Comparison of ENCODE assay signal across 12 cellular contexts in genomic region chr4:183185018-183185417, GRCh38.
DNase-seq lines count a peak whose midpoint lies in the region; ATAC-seq and TF ChIP-seq lines count a peak whose summit lies in the region.
"Had no signal": no experiment of that assay in that cellular context is flagged by ENCODE, and none has a peak within 500 bp of the region (broad histone marks: within the 10 kb centered on the region; RNA-seq: fewer than 3 reads in every experiment).

No MANE protein-coding gene starts in this region.

- peaks cover 23% of the 10 kb centered on the region for H3K27me3 Mint-ChIP-seq in activated CD4-positive, alpha-beta T cell treated with anti-CD3 and anti-CD28 coated beads for 36 hours
- H3K27me3 Mint-ChIP-seq in H9 (ENCODE audit: low read depth), result no peaks in the 10 kb centered on the region; the same call in 1 of the 2 replicates
- no peaks in the 10 kb centered on the region for H3K27me3 Mint-ChIP-seq in endodermal cell (ENCODE audit: insufficient read depth)

- peaks cover 18% of the 10 kb centered on the region for H3K4me1 ChIP-seq in H9 (ENCODE audit: insufficient read depth, low read length)
- H3K4me1 ChIP-seq in endodermal cell (ENCODE audit: control insufficient read depth, insufficient read depth, low read length), result peaks cover 23% of the 10 kb centered on the region
- H3K4me1 ChIP-seq: parathyroid adenoma had no signal

- no peak for TF ChIP-seq CTCF in H9 (conservative IDR thresholded peaks at IDR 0.05)
- no peak for TF ChIP-seq CTCF in NB4 (IDR thresholded peaks at IDR 0.05; ENCODE audit: low read depth, low read length)
- no peak for TF ChIP-seq CTCF in endodermal cell (conservative IDR thresholded peaks at IDR 0.05)

- peaks cover 18% of the 10 kb centered on the region for H3K79me2 ChIP-seq in H9 (ENCODE audit: insufficient read depth, low read length)
- H3K79me2 ChIP-seq: parathyroid adenoma had no signal

- no peak overlapping the region for H2BK15ac ChIP-seq in H9 (ENCODE audit: low read depth, low read length)

- H3K4me3 Mint-ChIP-seq in activated CD4-positive, alpha-beta T cell treated with anti-CD3 and anti-CD28 coated beads for 36 hours, result no peak overlapping the region
- H3K4me3 Mint-ChIP-seq in H9 (no peak overlapping the region), endodermal cell (no peak overlapping the region)

- peaks cover 16% of the 10 kb centered on the region for H3K36me3 ChIP-seq in endodermal cell (ENCODE audit: control insufficient read depth, insufficient read depth, low read length)

- no peak overlapping the region for H2AK5ac ChIP-seq in H9 (ENCODE audit: insufficient read length, low read length)

- no peak overlapping the region for H4K5ac ChIP-seq in H9 (ENCODE audit: insufficient read length, low read depth, low read length)

- peak; percentile 71 for ATAC-seq in activated CD4-positive, alpha-beta T cell treated with anti-CD3 and anti-CD28 coated beads for 36 hours
- no peak for ATAC-seq in HG03196 (IDR thresholded peaks at IDR 0.05; ENCODE audit: unreplicated experiment)

- no peaks in the 10 kb centered on the region for H4K20me1 ChIP-seq in H9 (ENCODE audit: control insufficient read depth, insufficient read depth, insufficient read length)

- peak overlapping the region; percentile 96 for H3T11ph ChIP-seq in H9 (ENCODE audit: low read length)

- H3K4me3 ChIP-seq in NB4 (ENCODE audit: low read depth, low read length), result no peak overlapping the region
- H3K4me3 ChIP-seq in endodermal cell (ENCODE audit: low read length), result no peak overlapping the region

- peak; percentile 24 for DNase-seq in activated CD4-positive, alpha-beta T cell treated with anti-CD3 and anti-CD28 coated beads for 36 hours
- DNase-seq in activated CD4-positive, alpha-beta T cell treated with anti-CD3 and anti-CD28 coated beads, Interleukin-2, amount 50 U/mL, for 1 hour, result no peak
- no peak for DNase-seq in H9
- DNase-seq in NB4 (ENCODE audit: low read depth), result peak; percentile 67
- no peak for DNase-seq in endodermal cell
- no peak for DNase-seq in nucleus accumbens (lab: John Stamatoyannopoulos, UW)
- DNase-seq in activated effector memory CD4-positive, alpha-beta T cell treated with Interleukin-2 at 50 U/mL for 16 hours, result no peak
- DNase-seq: 8988T, Caco-2, NCI-H1694 treated with DMSO at 0.1 percent for 48 hours had no signal

- TF ChIP-seq POLR2A in NB4 (IDR thresholded peaks at IDR 0.05; ENCODE audit: extremely low read depth, insufficient read length), result no peak

- peak overlapping the region; percentile 56; the same call in 1 of the 2 replicates for H3K14ac ChIP-seq in H9 (ENCODE audit: insufficient read depth, low read length)

- H2BK12ac ChIP-seq in H9 (ENCODE audit: insufficient read length, low read depth, low read length), result no peak overlapping the region

- no peak overlapping the region for H3K18ac ChIP-seq in H9 (ENCODE audit: insufficient read length, low read depth, low read length)

- POLR2A ChIA-PET in activated CD4-positive, alpha-beta T cell treated with anti-CD3 and anti-CD28 coated beads for 36 hours (lab: Charles Lee), result no interaction called here

- CTCF ChIA-PET in activated CD4-positive, alpha-beta T cell treated with anti-CD3 and anti-CD28 coated beads for 36 hours (lab: Charles Lee), result no interaction called here

- no peak overlapping the region for H2BK5ac ChIP-seq in H9 (ENCODE audit: insufficient read length, low read length)

- H3K9me3 ChIP-seq in H9 (ENCODE audit: control insufficient read depth, low read depth, low read length) (no peaks in the 10 kb centered on the region), endodermal cell (ENCODE audit: control insufficient read depth, low read length) (peaks cover 8% of the 10 kb centered on the region)
- H3K9me3 ChIP-seq: Caco-2 had no signal

- peaks cover 2% of the 10 kb centered on the region for H3K36me3 Mint-ChIP-seq in activated CD4-positive, alpha-beta T cell treated with anti-CD3 and anti-CD28 coated beads for 36 hours (ENCODE audit: low read depth)
- H3K36me3 Mint-ChIP-seq in H9 (ENCODE audit: insufficient read depth in 1 of 3, low read depth in 3 of 3) (peaks cover 12 to 20% (median 12%) of the 10 kb centered on the region in 3 experiments), endodermal cell (ENCODE audit: low read depth) (peaks cover 13% of the 10 kb centered on the region)

- H3K23ac ChIP-seq in H9 (ENCODE audit: insufficient read length, low read depth, low read length), result no peak overlapping the region

- H3K27me3 ChIP-seq in H9 (ENCODE audit: insufficient read depth, low read length), result no peaks in the 10 kb centered on the region
- H3K27me3 ChIP-seq in endodermal cell (ENCODE audit: control insufficient read depth, insufficient read depth, low read length, poor library complexity, severe bottlenecking), result no peaks in the 10 kb centered on the region

- no peak overlapping the region for H4K91ac ChIP-seq in H9 (ENCODE audit: insufficient read length, low read depth, low read length)

- H2BK120ac ChIP-seq in H9 (ENCODE audit: low read depth, low read length, poor library complexity, severe bottlenecking), result no peak overlapping the region

- no peak overlapping the region for H3K56ac ChIP-seq in H9 (ENCODE audit: insufficient read length, low read depth, low read length)

- H3K4me2 ChIP-seq in H9 (ENCODE audit: insufficient read depth, insufficient read length, low read length), result no peak overlapping the region

- no peak overlapping the region for H2BK20ac ChIP-seq in H9 (ENCODE audit: low read depth, low read length, poor library complexity, severe bottlenecking)

- peaks cover 18% of the 10 kb centered on the region for H3K4me1 Mint-ChIP-seq in activated CD4-positive, alpha-beta T cell treated with anti-CD3 and anti-CD28 coated beads for 36 hours
- H3K4me1 Mint-ChIP-seq in H9 (peaks cover 68 to 69% of the 10 kb centered on the region in 2 experiments), endodermal cell (peaks cover 61% of the 10 kb centered on the region)

- H3K27ac ChIP-seq in H9 (ENCODE audit: insufficient read length, low read depth, low read length) (no peak overlapping the region), endodermal cell (ENCODE audit: low read depth, low read length) (no peak overlapping the region)
- H3K27ac ChIP-seq: parathyroid adenoma had no signal

- no peaks in the 10 kb centered on the region for H3K79me1 ChIP-seq in H9 (ENCODE audit: insufficient read depth, low read depth, low read length, poor library complexity, severe bottlenecking)

- no CpG with 5 or more reads among the region's 5 CpGs for WGBS in H9 (ENCODE audit: extremely low coverage, insufficient read length, low lambda C conversion rate)
- 87 to 95% methylated on average over 5 of the region's 5 CpGs for WGBS in endodermal cell (ENCODE audit: insufficient coverage in 1 of 2, insufficient read length in 1 of 2), 2 experiments

- H2AFZ ChIP-seq in H9 (ENCODE audit: low read length), result no peak overlapping the region
- H2AFZ ChIP-seq: parathyroid adenoma had no signal

- peaks cover 5% of the 10 kb centered on the region for H3K9me3 Mint-ChIP-seq in activated CD4-positive, alpha-beta T cell treated with anti-CD3 and anti-CD28 coated beads for 36 hours (ENCODE audit: low read depth)
- H3K9me3 Mint-ChIP-seq in H9 (peaks cover 5% of the 10 kb centered on the region in 2 experiments; a peak in 3 of 5 replicates), endodermal cell (peaks cover 1% of the 10 kb centered on the region)

- H3K27ac Mint-ChIP-seq in activated CD4-positive, alpha-beta T cell treated with anti-CD3 and anti-CD28 coated beads for 36 hours, result no peak overlapping the region
- H3K27ac Mint-ChIP-seq in H9 (peak overlapping the region in 1 of 3 experiments; percentile 57; a peak in 1 of 7 replicates), endodermal cell (peak overlapping the region; percentile 66)

- H3K9ac ChIP-seq in H9 (ENCODE audit: extremely low read depth, insufficient read length, low read length), result no peak overlapping the region
- H3K9ac ChIP-seq in endodermal cell (ENCODE audit: extremely low read depth, low read length, poor library complexity, severe bottlenecking), result no peak overlapping the region
- H3K9ac ChIP-seq: parathyroid adenoma had no signal

- intact Hi-C loops in activated CD4-positive, alpha-beta T cell treated with anti-CD3 and anti-CD28 coated beads for 36 hours (cut with DNase I, micrococcal nuclease), result no loop called here

- H3K23me2 ChIP-seq in H9 (ENCODE audit: insufficient read length, low read depth, low read length, poor library complexity, severe bottlenecking), result peaks cover 4% of the 10 kb centered on the region

- no peak overlapping the region for H3K4ac ChIP-seq in H9 (ENCODE audit: low read depth, low read length)

- H4K8ac ChIP-seq in H9 (replicated peaks; ENCODE audit: insufficient read length, low read depth, low read length), result no peak overlapping the region

Comparison
In these comparisons a context has a peak if more than half of its experiments do, and no peak if none do; other contexts are left out.
1. DNase-seq: peak in activated CD4-positive, alpha-beta T cell treated with anti-CD3 and anti-CD28 coated beads for 36 hours (single experiment) and NB4 (single experiment); none in activated CD4-positive, alpha-beta T cell treated with anti-CD3 and anti-CD28 coated beads, Interleukin-2, amount 50 U/mL, for 1 hour (single experiment), H9 (single experiment), endodermal cell (single experiment), nucleus accumbens (0 of 56) and activated effector memory CD4-positive, alpha-beta T cell treated with Interleukin-2 at 50 U/mL for 16 hours (single experiment).